ENCODE assay signal across 31 cellular contexts in genomic region chr5:37787742-37788141, GRCh38. TPM values are rescaled to one million over a fixed set of nuclear protein-coding genes. Genes with fewer than 3 reads are reported as not detected.
DNase-seq lines count a peak whose midpoint lies in the region; TF ChIP-seq lines count a peak whose summit lies in the region.
"Had no signal": no experiment of that assay in that cellular context is flagged by ENCODE, and none has a peak within 500 bp of the region (broad histone marks: within the 10 kb centered on the region; RNA-seq: fewer than 3 reads in every experiment).

No MANE protein-coding gene starts in this region.

- H3K36me3 ChIP-seq in endodermal cell (ENCODE audit: control insufficient read depth, insufficient read depth, low read length) (no peaks in the 10 kb centered on the region), mammary epithelial cell (ENCODE audit: insufficient read depth, low read length) (no peaks in the 10 kb centered on the region), colonic mucosa (no peaks in the 10 kb centered on the region)
- H3K36me3 ChIP-seq: cardiac muscle cell, esophagus muscularis mucosa, pancreas had no signal

- H3K79me2 ChIP-seq in mammary epithelial cell (ENCODE audit: insufficient read depth, low read length): no peaks in the 10 kb centered on the region
- H3K79me2 ChIP-seq: hepatocyte had no signal

- H3K27me3 ChIP-seq in endodermal cell (ENCODE audit: control insufficient read depth, insufficient read depth, low read length, poor library complexity, severe bottlenecking) (no peaks in the 10 kb centered on the region), mammary epithelial cell (ENCODE audit: insufficient read depth, low read length) (no peaks in the 10 kb centered on the region), colonic mucosa (no peaks in the 10 kb centered on the region)
- H3K27me3 ChIP-seq: cardiac muscle cell, esophagus muscularis mucosa, hepatocyte, pancreas had no signal

- H3K4me1 Mint-ChIP-seq in endodermal cell: peaks cover 5% of the 10 kb centered on the region
- H3K4me1 Mint-ChIP-seq: activated T-helper 17 cell treated with anti-CD3 and anti-CD28 coated beads, Interleukin-2, amount 50 U/mL, for 72 hours; IgD-negative memory B cell; nephron progenitor cell had no signal

- H3K4me3 Mint-ChIP-seq in endodermal cell: no peak overlapping the region
- H3K4me3 Mint-ChIP-seq: activated T-helper 17 cell treated with anti-CD3 and anti-CD28 coated beads, Interleukin-2, amount 50 U/mL, for 72 hours; IgD-negative memory B cell; nephron progenitor cell; type B pancreatic cell had no signal

- DNase-seq in AG10803 (ENCODE audit: low read depth): peak; percentile 92
- DNase-seq in GM03348 (ENCODE audit: low spot score): peak; percentile 31
- peak; percentile 82 for DNase-seq in NCI-H524 treated with DMSO at 0.1 percent for 48 hours (lab: John Stamatoyannopoulos, UW)
- DNase-seq in endodermal cell: no peak
- no peak for DNase-seq in AG08395 (ENCODE audit: low spot score)
- no peak for DNase-seq in mammary epithelial cell
- no peak for DNase-seq in colonic mucosa
- DNase-seq in kidney glomerular epithelial cell (lab: John Stamatoyannopoulos, UW): no peak
- DNase-seq: activated CD4-positive, alpha-beta T cell treated with anti-CD3 and anti-CD28 coated beads, Interleukin-2, amount 50 U/mL, for 4 hours; activated CD8-positive, alpha-beta memory T cell treated with anti-CD3 and anti-CD28 coated beads, Interleukin-2, amount 50 U/mL, for 48 hours; GOT3; left cardiac atrium; NCI-H1048; NCI-H510A treated with DMSO at 0.1 percent for 48 hours; nephron progenitor cell; pancreas; right cardiac atrium; RPMI8226; stimulated activated CD4-positive, alpha-beta T cell treated with anti-CD3 and anti-CD28 coated beads, Interleukin-12 subunit alpha, Interleukin-12 subunit beta, amount 100 ng/mL, for 4 hours; stimulated activated CD4-positive, alpha-beta T cell treated with anti-CD3 and anti-CD28 coated beads, Interleukin-4, amount 100 ng/mL, for 1 hour had no signal

- H3K4me2 ChIP-seq in mammary epithelial cell (ENCODE audit: insufficient read depth, low read depth, low read length): no peak overlapping the region
- H3K4me2 ChIP-seq: hepatocyte had no signal

- no peaks in the 10 kb centered on the region for H4K20me1 ChIP-seq in mammary epithelial cell (ENCODE audit: insufficient read depth, low read length)

- CTCF ChIA-PET in mammary epithelial cell (lab: Charles Lee; ENCODE audit: low non-redundant PET): no interaction called here

- dilution Hi-C loops in mammary epithelial cell (cut with HindIII; ENCODE audit: low sequenced_read_pairs): loop anchor here (25.0 kb wide), 1 partner anchor 400 kb away; no protein-coding TSS in a partner anchor

- H3K27me3 Mint-ChIP-seq in endodermal cell (ENCODE audit: insufficient read depth): no peaks in the 10 kb centered on the region
- H3K27me3 Mint-ChIP-seq: type B pancreatic cell had no signal

- H3K9me3 ChIP-seq in endodermal cell (ENCODE audit: control insufficient read depth, low read length): peaks cover 47% of the 10 kb centered on the region
- H3K9me3 ChIP-seq in mammary epithelial cell (replicated peaks; ENCODE audit: insufficient read depth, low read length): no peaks in the 10 kb centered on the region
- no peaks in the 10 kb centered on the region for H3K9me3 ChIP-seq in colonic mucosa
- H3K9me3 ChIP-seq: esophagus muscularis mucosa, pancreas had no signal

- H3K9me3 Mint-ChIP-seq in endodermal cell: peaks cover 56% of the 10 kb centered on the region

- no peak overlapping the region for H3K27ac Mint-ChIP-seq in endodermal cell
- H3K27ac Mint-ChIP-seq: activated naive CD4-positive, alpha-beta T cell treated with anti-CD3 and anti-CD28 coated beads, Interleukin-2, amount 50 U/mL, for 72 hours; activated T-helper 17 cell treated with anti-CD3 and anti-CD28 coated beads, Interleukin-2, amount 50 U/mL, for 72 hours; IgD-negative memory B cell; nephron progenitor cell; type B pancreatic cell had no signal

- H3K9ac ChIP-seq in endodermal cell (ENCODE audit: extremely low read depth, low read length, poor library complexity, severe bottlenecking): no peak overlapping the region
- no peak overlapping the region for H3K9ac ChIP-seq in mammary epithelial cell (ENCODE audit: insufficient read depth, low read length)
- H3K9ac ChIP-seq in colonic mucosa (ENCODE audit: low read depth in 2 of 2, low read length in 2 of 2): no peak overlapping the region

- H2AFZ ChIP-seq in mammary epithelial cell (ENCODE audit: low read depth, low read length): no peak overlapping the region
- H2AFZ ChIP-seq: hepatocyte had no signal

- TF ChIP-seq CTCF in AG10803 (conservative IDR thresholded peaks at IDR 0.05; ENCODE audit: low read length) (no peak), endodermal cell (conservative IDR thresholded peaks at IDR 0.05) (no peak), mammary epithelial cell (conservative IDR thresholded peaks at IDR 0.05 in 1 of 2, IDR thresholded peaks at IDR 0.05 in 1 of 2; ENCODE audit: extremely low read depth in 1 of 2, insufficient read depth in 1 of 2, low read depth in 1 of 2, low read length in 2 of 2) (no peak), colonic mucosa (IDR thresholded peaks at IDR 0.05) (no peak)

- H3K4me1 ChIP-seq in endodermal cell (ENCODE audit: control insufficient read depth, insufficient read depth, low read length): peaks cover 4% of the 10 kb centered on the region
- H3K4me1 ChIP-seq in mammary epithelial cell (ENCODE audit: insufficient read depth, low read length): peaks cover 12% of the 10 kb centered on the region
- no peaks in the 10 kb centered on the region for H3K4me1 ChIP-seq in colonic mucosa
- H3K4me1 ChIP-seq: pancreas had no signal

- no TSS peak for BruUV-seq in mammary epithelial cell (replicated peaks; lab: Mats Ljungman, UMichigan)

- H3K36me3 Mint-ChIP-seq in endodermal cell (ENCODE audit: low read depth): peaks cover 19% of the 10 kb centered on the region
- H3K36me3 Mint-ChIP-seq: IgD-negative memory B cell, type B pancreatic cell had no signal

- in situ Hi-C loops in mammary epithelial cell (cut with MboI; ENCODE audit: low sequenced_read_pairs in 2 of 2): no loop called here

- intact Hi-C loops in mammary epithelial cell (cut with micrococcal nuclease): no loop called here
- intact Hi-C loops in colonic mucosa (cut with DNase I): no loop called here

- 96% methylated on average over 6 of the region's 6 CpGs; no CpG with 5 or more reads in 1 of the 2 experiments for WGBS in endodermal cell (ENCODE audit: insufficient coverage in 1 of 2, insufficient read length in 1 of 2), 2 experiments
- WGBS in mammary epithelial cell (ENCODE audit: low coverage, missing lambda C conversion rate): 38% methylated on average over 6 of the region's 6 CpGs

- H3K4me3 ChIP-seq in AG10803 (ENCODE audit: low read length): no peak overlapping the region
- H3K4me3 ChIP-seq in endodermal cell (ENCODE audit: low read length): peak overlapping the region; percentile 26
- H3K4me3 ChIP-seq in mammary epithelial cell (replicated peaks in 1 of 3; ENCODE audit: insufficient read depth in 1 of 3, low read depth in 2 of 3, low read length in 3 of 3): no peak overlapping the region
- H3K4me3 ChIP-seq in colonic mucosa: no peak overlapping the region
- H3K4me3 ChIP-seq: cardiac muscle cell, esophagus muscularis mucosa, hepatocyte, pancreas, SK-N-MC had no signal

- no peak overlapping the region for H3K27ac ChIP-seq in endodermal cell (ENCODE audit: low read depth, low read length)
- H3K27ac ChIP-seq in mammary epithelial cell (ENCODE audit: insufficient read depth, low read depth, low read length): no peak overlapping the region
- no peak overlapping the region for H3K27ac ChIP-seq in colonic mucosa
- H3K27ac ChIP-seq: cardiac muscle cell, esophagus muscularis mucosa, hepatocyte, pancreas, SK-N-MC had no signal

RNA-seq across cellular contexts. Expression of gene GDNF, which starts 52.1 kb away (rescaled TPM):
- total RNA-seq in endodermal cell (1 to 10 TPM in 1 of 2 donors, under 1 TPM in 1; 0.58 to 2.4 TPM), mammary epithelial cell (1 to 10 TPM in 1 of 2 donors, under 1 TPM in 1; 0.17 to 1.3 TPM), colonic mucosa (1 to 10 TPM in 1 of 2 donors, under 1 TPM in 1; 0.82 to 1.6 TPM)
- 1.1 TPM for polyA plus RNA-seq in endodermal cell (2013, experiment 1 of 2)
- polyA plus RNA-seq in endodermal cell (2013, experiment 2 of 2): 0.58 TPM
- 0.79 TPM for polyA plus RNA-seq in mammary epithelial cell
- polyA minus RNA-seq in mammary epithelial cell: not detected
- total RNA-seq: activated naive CD4-positive, alpha-beta T cell treated with anti-CD3 and anti-CD28 coated beads, Interleukin-2, amount 50 U/mL, for 72 hours; activated T-helper 17 cell treated with anti-CD3 and anti-CD28 coated beads, Interleukin-2, amount 50 U/mL, for 72 hours; cardiac muscle cell; frontal cortex; lung microvascular endothelial cell; T-helper 1 cell treated with Interleukin-12 subunit alpha and Interleukin-12 subunit beta and Interleukin-4 antibody, amounts not matched to agents 30 ng/mL and 1 ng/mL, for 36 hours had no signal
- polyA plus RNA-seq: cardiac muscle cell, IgD-negative memory B cell had no signal

Comparison
In these comparisons a context has a peak if more than half of its experiments do, and no peak if none do; other contexts are left out.
1. DNase-seq: peak in AG10803 (single experiment), GM03348 (single experiment) and NCI-H524 treated with DMSO at 0.1 percent for 48 hours (single experiment); none in endodermal cell (single experiment), AG08395 (single experiment), mammary epithelial cell (single experiment), colonic mucosa (single experiment) and kidney glomerular epithelial cell (single experiment).